ENCODE assay signal across 1 cellular context in the genomic region with DNA sequence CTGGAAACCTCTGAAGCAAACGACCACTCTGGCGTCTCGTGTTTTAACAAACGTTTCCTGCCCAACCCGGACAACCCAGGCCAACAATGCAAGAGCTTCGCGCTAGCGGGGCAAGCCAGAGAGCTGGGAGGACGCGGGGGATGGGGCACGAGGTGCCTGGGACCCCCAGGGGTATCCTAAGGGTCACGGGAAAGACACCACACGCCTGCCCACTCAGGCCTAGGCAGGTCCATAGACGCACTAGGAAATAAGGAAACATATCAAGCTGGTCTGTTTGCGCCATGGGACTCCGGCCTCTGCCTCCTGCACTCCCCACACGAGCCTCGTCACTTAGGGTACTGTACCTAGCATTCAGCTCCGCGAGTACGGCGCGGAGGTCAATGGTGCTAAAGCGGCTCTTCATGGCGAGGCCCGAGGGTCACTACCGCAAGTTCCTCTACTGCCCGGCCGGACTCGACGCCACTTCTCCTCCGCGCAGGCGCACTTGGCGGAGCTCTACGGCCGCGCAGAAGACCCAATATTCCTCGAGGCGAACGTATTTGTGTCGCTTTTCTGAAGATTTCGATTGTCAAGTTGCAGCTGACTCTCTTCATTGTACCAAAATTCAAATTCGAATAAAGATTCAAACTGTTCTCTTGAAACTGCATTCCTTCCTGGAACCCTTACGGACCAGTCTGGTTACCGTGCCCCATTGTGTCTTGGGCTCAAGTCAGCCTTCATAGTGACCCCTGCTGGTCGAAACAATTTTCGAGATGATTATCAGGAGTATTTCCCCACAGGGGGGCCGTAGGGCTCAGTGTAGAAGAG.
TF ChIP-seq lines count a peak whose summit lies in the region.

A gene with protein sequence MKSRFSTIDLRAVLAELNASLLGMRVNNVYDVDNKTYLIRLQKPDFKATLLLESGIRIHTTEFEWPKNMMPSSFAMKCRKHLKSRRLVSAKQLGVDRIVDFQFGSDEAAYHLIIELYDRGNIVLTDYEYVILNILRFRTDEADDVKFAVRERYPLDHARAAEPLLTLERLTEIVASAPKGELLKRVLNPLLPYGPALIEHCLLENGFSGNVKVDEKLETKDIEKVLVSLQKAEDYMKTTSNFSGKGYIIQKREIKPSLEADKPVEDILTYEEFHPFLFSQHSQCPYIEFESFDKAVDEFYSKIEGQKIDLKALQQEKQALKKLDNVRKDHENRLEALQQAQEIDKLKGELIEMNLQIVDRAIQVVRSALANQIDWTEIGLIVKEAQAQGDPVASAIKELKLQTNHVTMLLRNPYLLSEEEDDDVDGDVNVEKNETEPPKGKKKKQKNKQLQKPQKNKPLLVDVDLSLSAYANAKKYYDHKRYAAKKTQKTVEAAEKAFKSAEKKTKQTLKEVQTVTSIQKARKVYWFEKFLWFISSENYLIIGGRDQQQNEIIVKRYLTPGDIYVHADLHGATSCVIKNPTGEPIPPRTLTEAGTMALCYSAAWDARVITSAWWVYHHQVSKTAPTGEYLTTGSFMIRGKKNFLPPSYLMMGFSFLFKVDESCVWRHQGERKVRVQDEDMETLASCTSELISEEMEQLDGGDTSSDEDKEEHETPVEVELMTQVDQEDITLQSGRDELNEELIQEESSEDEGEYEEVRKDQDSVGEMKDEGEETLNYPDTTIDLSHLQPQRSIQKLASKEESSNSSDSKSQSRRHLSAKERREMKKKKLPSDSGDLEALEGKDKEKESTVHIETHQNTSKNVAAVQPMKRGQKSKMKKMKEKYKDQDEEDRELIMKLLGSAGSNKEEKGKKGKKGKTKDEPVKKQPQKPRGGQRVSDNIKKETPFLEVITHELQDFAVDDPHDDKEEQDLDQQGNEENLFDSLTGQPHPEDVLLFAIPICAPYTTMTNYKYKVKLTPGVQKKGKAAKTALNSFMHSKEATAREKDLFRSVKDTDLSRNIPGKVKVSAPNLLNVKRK (minus strand): TSS at position 438 of the 807 bp plus-strand sequence. CDS start 35 bp downstream, at position 403.

TF ChIP-seq in HEK293, 187 proteins besides CTCF, POLR2A, EP300 and RAD21 (continued from another document and continues in another):
- TF ChIP-seq, protein P1, sequence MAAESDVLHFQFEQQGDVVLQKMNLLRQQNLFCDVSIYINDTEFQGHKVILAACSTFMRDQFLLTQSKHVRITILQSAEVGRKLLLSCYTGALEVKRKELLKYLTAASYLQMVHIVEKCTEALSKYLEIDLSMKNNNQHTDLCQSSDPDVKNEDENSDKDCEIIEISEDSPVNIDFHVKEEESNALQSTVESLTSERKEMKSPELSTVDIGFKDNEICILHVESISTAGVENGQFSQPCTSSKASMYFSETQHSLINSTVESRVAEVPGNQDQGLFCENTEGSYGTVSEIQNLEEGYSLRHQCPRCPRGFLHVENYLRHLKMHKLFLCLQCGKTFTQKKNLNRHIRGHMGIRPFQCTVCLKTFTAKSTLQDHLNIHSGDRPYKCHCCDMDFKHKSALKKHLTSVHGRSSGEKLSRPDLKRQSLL (tag by site-specific recombination; IDR thresholded peaks at IDR 0.05), result no peak
- TF ChIP-seq KLF17 (tag by site-specific recombination; IDR thresholded peaks at IDR 0.05) (no peak; the same call in 1 of the 2 replicates), ZNF350 (tag by site-specific recombination; IDR thresholded peaks at IDR 0.05) (no peak), ZNF37A (tag by site-specific recombination; IDR thresholded peaks at IDR 0.05) (no peak), ZNF366 (tag by site-specific recombination; conservative IDR thresholded peaks at IDR 0.05) (no peak), ZNF112 (tag by site-specific recombination; IDR thresholded peaks at IDR 0.05) (no peak), GLIS1 (tag by site-specific recombination; IDR thresholded peaks at IDR 0.05) (peak; percentile 49; the same call in 1 of the 2 replicates), YY2 (tag by site-specific recombination; IDR thresholded peaks at IDR 0.05) (no peak), ZNF423 (tag by site-specific recombination; IDR thresholded peaks at IDR 0.05) (no peak), ZNF311 (tag by site-specific recombination; IDR thresholded peaks at IDR 0.05; ENCODE audit: borderline replicate concordance) (no peak), BCL6B (tag by site-specific recombination; IDR thresholded peaks at IDR 0.05) (no peak), ZNF114 (tag by site-specific recombination; IDR thresholded peaks at IDR 0.05) (no peak), SP3 (tag by site-specific recombination; IDR thresholded peaks at IDR 0.05) (no peak), ZNF600 (tag by site-specific recombination; IDR thresholded peaks at IDR 0.05) (0 out of 2 replicates have a peak, but pooled peaks have one; percentile 18), ZNF449 (tag by site-specific recombination; IDR thresholded peaks at IDR 0.05) (peak; percentile 65; the same call in 1 of the 2 replicates), ZNF302 (tag by site-specific recombination; IDR thresholded peaks at IDR 0.05; ENCODE audit: low read depth) (no peak), ZNF121 (tag by site-specific recombination; IDR thresholded peaks at IDR 0.05) (no peak), ZBTB8A (tag by site-specific recombination; IDR thresholded peaks at IDR 0.05) (0 out of 2 replicates have a peak, but pooled peaks have one; percentile 37), ZNF610 (tag by site-specific recombination; IDR thresholded peaks at IDR 0.05; ENCODE audit: borderline replicate concordance) (no peak), ZNF416 (tag by site-specific recombination; IDR thresholded peaks at IDR 0.05) (no peak), ZNF664 (tag by site-specific recombination; IDR thresholded peaks at IDR 0.05) (no peak), YY1 (tag by site-specific recombination; IDR thresholded peaks at IDR 0.05) (no peak; the same call in 1 of the 2 replicates), ZFHX2 (tag by site-specific recombination; conservative IDR thresholded peaks at IDR 0.05) (no peak), ZNF175 (tag by site-specific recombination; IDR thresholded peaks at IDR 0.05) (no peak), ZNF174 (tag by site-specific recombination; IDR thresholded peaks at IDR 0.05) (no peak), ZNF138 (tag by site-specific recombination; IDR thresholded peaks at IDR 0.05; ENCODE audit: borderline replicate concordance) (no peak), ZNF280D (tag by site-specific recombination; IDR thresholded peaks at IDR 0.05) (no peak), ZNF645 (tag by site-specific recombination; IDR thresholded peaks at IDR 0.05) (no peak), ZNF510 (tag by site-specific recombination; IDR thresholded peaks at IDR 0.05; ENCODE audit: insufficient replicate concordance) (no peak), ZNF266 (tag by site-specific recombination; IDR thresholded peaks at IDR 0.05; ENCODE audit: low read depth) (no peak)
- TF ChIP-seq, protein P2, sequence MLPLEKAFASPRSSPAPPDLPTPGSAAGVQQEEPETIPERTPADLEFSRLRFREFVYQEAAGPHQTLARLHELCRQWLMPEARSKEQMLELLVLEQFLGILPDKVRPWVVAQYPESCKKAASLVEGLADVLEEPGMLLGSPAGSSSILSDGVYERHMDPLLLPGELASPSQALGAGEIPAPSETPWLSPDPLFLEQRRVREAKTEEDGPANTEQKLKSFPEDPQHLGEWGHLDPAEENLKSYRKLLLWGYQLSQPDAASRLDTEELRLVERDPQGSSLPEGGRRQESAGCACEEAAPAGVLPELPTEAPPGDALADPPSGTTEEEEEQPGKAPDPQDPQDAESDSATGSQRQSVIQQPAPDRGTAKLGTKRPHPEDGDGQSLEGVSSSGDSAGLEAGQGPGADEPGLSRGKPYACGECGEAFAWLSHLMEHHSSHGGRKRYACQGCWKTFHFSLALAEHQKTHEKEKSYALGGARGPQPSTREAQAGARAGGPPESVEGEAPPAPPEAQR (tag by site-specific recombination; IDR thresholded peaks at IDR 0.05), result no peak
- TF ChIP-seq, protein P3, sequence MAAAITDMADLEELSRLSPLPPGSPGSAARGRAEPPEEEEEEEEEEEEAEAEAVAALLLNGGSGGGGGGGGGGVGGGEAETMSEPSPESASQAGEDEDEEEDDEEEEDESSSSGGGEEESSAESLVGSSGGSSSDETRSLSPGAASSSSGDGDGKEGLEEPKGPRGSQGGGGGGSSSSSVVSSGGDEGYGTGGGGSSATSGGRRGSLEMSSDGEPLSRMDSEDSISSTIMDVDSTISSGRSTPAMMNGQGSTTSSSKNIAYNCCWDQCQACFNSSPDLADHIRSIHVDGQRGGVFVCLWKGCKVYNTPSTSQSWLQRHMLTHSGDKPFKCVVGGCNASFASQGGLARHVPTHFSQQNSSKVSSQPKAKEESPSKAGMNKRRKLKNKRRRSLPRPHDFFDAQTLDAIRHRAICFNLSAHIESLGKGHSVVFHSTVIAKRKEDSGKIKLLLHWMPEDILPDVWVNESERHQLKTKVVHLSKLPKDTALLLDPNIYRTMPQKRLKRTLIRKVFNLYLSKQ (tag by site-specific recombination; IDR thresholded peaks at IDR 0.05; ENCODE audit: borderline replicate concordance), result no peak
- TF ChIP-seq, protein P4, sequence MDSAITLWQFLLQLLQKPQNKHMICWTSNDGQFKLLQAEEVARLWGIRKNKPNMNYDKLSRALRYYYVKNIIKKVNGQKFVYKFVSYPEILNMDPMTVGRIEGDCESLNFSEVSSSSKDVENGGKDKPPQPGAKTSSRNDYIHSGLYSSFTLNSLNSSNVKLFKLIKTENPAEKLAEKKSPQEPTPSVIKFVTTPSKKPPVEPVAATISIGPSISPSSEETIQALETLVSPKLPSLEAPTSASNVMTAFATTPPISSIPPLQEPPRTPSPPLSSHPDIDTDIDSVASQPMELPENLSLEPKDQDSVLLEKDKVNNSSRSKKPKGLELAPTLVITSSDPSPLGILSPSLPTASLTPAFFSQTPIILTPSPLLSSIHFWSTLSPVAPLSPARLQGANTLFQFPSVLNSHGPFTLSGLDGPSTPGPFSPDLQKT (IDR thresholded peaks at IDR 0.05; ENCODE audit: borderline replicate concordance, low read depth, low read length), result no peak
